In the genomic region with DNA sequence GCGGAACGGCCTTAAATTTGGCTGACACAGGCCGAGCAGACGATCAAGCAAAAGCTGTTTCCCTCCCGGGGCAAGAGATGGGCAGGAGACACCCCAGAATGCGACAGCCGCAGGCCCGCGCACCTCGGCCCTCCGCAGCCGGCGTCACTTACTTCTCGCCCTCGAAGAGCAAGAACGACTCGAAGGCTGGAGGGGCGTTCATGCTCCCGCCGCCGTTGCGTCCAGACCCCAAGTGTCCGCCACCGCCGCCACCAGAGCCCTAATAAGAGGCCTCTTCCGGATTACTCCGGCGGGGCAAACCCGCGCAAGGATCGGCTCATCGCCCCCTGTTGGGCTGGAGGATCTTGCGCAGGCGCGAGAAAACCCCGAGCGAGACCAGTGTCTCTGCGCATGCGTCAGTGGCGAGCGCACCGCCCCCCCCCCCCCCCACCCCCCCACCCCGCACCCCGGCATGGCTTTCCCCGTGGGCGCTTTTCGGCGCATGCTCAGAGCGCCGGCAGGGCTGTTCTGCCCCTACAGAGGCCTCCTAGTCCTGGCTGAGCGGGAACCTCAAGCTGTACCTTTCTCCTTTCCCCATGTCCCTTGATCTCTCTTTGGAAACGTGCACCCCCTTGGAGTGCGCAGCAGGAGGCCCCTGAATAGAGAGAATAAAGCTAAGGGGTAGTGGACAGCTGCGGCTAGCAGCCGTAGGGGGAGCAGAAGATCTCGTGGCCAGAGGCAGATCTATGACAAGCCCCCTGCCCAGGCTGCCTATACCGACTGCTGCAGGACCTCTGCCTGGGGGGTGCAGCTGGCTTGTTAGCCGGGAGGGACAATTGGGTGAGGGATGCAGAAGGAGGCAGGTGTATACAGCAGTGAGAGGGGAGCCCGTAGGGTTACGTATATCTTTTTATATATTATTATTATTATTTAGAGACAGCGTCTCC, we compare ENCODE assay signal across 8 cellular contexts. TPM values are rescaled to one million over a fixed set of nuclear protein-coding genes. Genes with fewer than 3 reads are reported as not detected.
DNase-seq lines count a peak whose midpoint lies in the region; ATAC-seq, FAIRE-seq and TF ChIP-seq lines count a peak whose summit lies in the region.
"Not testable (repeated sequence)": the region's sequence is repeated elsewhere in the genome, so short reads cannot be mapped to it uniquely, and the experiment has no call there.

A gene (minus strand): TSS at position 264 of the 926 bp plus-strand sequence. CDS start 62 bp downstream, at position 202.

- ATAC-seq in GM19023 (IDR thresholded peaks at IDR 0.05; ENCODE audit: unreplicated experiment) (peak; percentile 90), HG02981 (IDR thresholded peaks at IDR 0.05; ENCODE audit: unreplicated experiment) (peak; percentile 92)
- peak; percentile 87 for ATAC-seq in activated T-cell treated with anti-CD3 and anti-CD28 coated beads, Interleukin-2, amount 50 U/mL, for 72 hours (replicated peaks in 1 of 2)

- FAIRE-seq in RCC 7860 (lab: Jason Lieb, UNC) = not testable (repeated sequence)

- H3K27ac ChIP-seq in epithelial cell of prostate = not testable (repeated sequence)

- H3K4me3 ChIP-seq in AG04449 (ENCODE audit: low read depth, low read length) = peak within 1 kb of the TSS; percentile 64

- not testable (repeated sequence) for H3K36me3 Mint-ChIP-seq in activated T-cell treated with anti-CD3 and anti-CD28 coated beads, Interleukin-2, amount 50 U/mL, for 72 hours (ENCODE audit: insufficient read depth in 2 of 2)

- POLR2A ChIA-PET in AG04449 (lab: Yijun Ruan, JAX) = not testable (repeated sequence)

- not testable (repeated sequence) for H3K9me3 Mint-ChIP-seq in activated T-cell treated with anti-CD3 and anti-CD28 coated beads, Interleukin-2, amount 50 U/mL, for 72 hours

- not testable (repeated sequence) for H3K4me1 Mint-ChIP-seq in activated T-cell treated with anti-CD3 and anti-CD28 coated beads, Interleukin-2, amount 50 U/mL, for 72 hours (ENCODE audit: low read depth)

- DNase-seq in AG04449 (ENCODE audit: low read depth, low spot score) = peak; percentile 45
- peak; percentile 84 for DNase-seq in RCC 7860 (ENCODE audit: low spot score)
- DNase-seq in activated T-cell treated with anti-CD3 and anti-CD28 coated beads, Interleukin-2, amount 50 U/mL, for 72 hours = peak; percentile 97 to 100
- peak; percentile 3 for DNase-seq in epithelial cell of prostate (ENCODE audit: low read depth, low spot score)
- DNase-seq in mesenteric fat pad (ENCODE audit: low spot score) = peak; percentile 100
- peak; percentile 100 for DNase-seq in stimulated activated CD4-positive, alpha-beta T cell treated with anti-CD3 and anti-CD28 coated beads, Interleukin-1b, Interleukin-23, amount 100 ng/mL, for 48 hours

- CTCF ChIA-PET in AG04449 (lab: Yijun Ruan, JAX) = not testable (repeated sequence)

- not testable (repeated sequence) for H3K27me3 Mint-ChIP-seq in activated T-cell treated with anti-CD3 and anti-CD28 coated beads, Interleukin-2, amount 50 U/mL, for 72 hours (ENCODE audit: low read depth)

- peak within 1 kb of the TSS; percentile 88 to 93 for H3K4me3 Mint-ChIP-seq in activated T-cell treated with anti-CD3 and anti-CD28 coated beads, Interleukin-2, amount 50 U/mL, for 72 hours

- H3K27ac Mint-ChIP-seq in activated T-cell treated with anti-CD3 and anti-CD28 coated beads, Interleukin-2, amount 50 U/mL, for 72 hours = peak within 1 kb of the TSS; percentile 88

- TF ChIP-seq CTCF in AG04449 (IDR thresholded peaks at IDR 0.05; ENCODE audit: insufficient read depth, low read length, missing control alignments) = peak; percentile 46

RNA-seq across cellular contexts. Expression of the gene that starts here (rescaled TPM):
- 10 to 100 TPM; 37.5 to 67.1 TPM for total RNA-seq in activated T-cell treated with anti-CD3 and anti-CD28 coated beads, Interleukin-2, amount 50 U/mL, for 72 hours
- 23.5 TPM for total RNA-seq in mesenteric fat pad

Comparison
In these comparisons a context has a peak if more than half of its experiments do, and no peak if none do; other contexts are left out.
1. DNase-seq: peak in every context shown above with its lines; median percentile 100 in mesenteric fat pad; 100 in stimulated activated CD4-positive, alpha-beta T cell treated with anti-CD3 and anti-CD28 coated beads, Interleukin-1b, Interleukin-23, amount 100 ng/mL, for 48 hours; 98 in activated T-cell treated with anti-CD3 and anti-CD28 coated beads, Interleukin-2, amount 50 U/mL, for 72 hours; 84 in RCC 7860; 45 in AG04449; 3 in epithelial cell of prostate.